Comparison of ENCODE assay signal across 11 cellular contexts in genomic region chr12:83015390-83016225, GRCh38.
DNase-seq lines count a peak whose midpoint lies in the region; ATAC-seq and TF ChIP-seq lines count a peak whose summit lies in the region.
"Had no signal": no experiment of that assay in that cellular context is flagged by ENCODE, and none has a peak within 500 bp of the region (broad histone marks: within the 10 kb centered on the region; RNA-seq: fewer than 3 reads in every experiment).

No MANE protein-coding gene starts in this region.

- no peaks in the 10 kb centered on the region for H3K9me3 ChIP-seq in RWPE2 (ENCODE audit: severe bottlenecking)

- ATAC-seq in RWPE2 (ENCODE audit: low read depth) (peak; percentile 25; the same call in 1 of the 3 replicates), GM19455 (IDR thresholded peaks at IDR 0.05; ENCODE audit: unreplicated experiment) (no peak), HG02759 (IDR thresholded peaks at IDR 0.05; ENCODE audit: unreplicated experiment) (no peak), HG02870 (IDR thresholded peaks at IDR 0.05; ENCODE audit: unreplicated experiment) (no peak)
- ATAC-seq: Panc1 had no signal

- no peaks in the 10 kb centered on the region for H3K36me3 ChIP-seq in RWPE2 (ENCODE audit: low read depth)
- H3K36me3 ChIP-seq in rectal smooth muscle tissue (ENCODE audit: control insufficient read depth, insufficient read depth, low read length) = peaks cover under 1% of the 10 kb centered on the region
- H3K36me3 ChIP-seq: cardiac muscle cell had no signal

- in situ Hi-C loops in G401 (cut with HindIII; ENCODE audit: low sequenced_read_pairs) = no loop called here

- H3K27me3 ChIP-seq in RWPE2 (ENCODE audit: insufficient read depth, poor library complexity, severe bottlenecking) = no peaks in the 10 kb centered on the region
- no peaks in the 10 kb centered on the region for H3K27me3 ChIP-seq in rectal smooth muscle tissue (ENCODE audit: control insufficient read depth, insufficient read depth, low read length)
- H3K27me3 ChIP-seq: cardiac muscle cell had no signal

- H3K4me1 ChIP-seq in RWPE2 (ENCODE audit: insufficient read depth, poor library complexity, severe bottlenecking) (peaks cover 9% of the 10 kb centered on the region), rectal smooth muscle tissue (ENCODE audit: control insufficient read depth, insufficient read depth, low read length) (peaks cover 24% of the 10 kb centered on the region)

- no peak overlapping the region for H3K9ac ChIP-seq in rectal smooth muscle tissue (ENCODE audit: low read length)

- DNase-seq in G401 (ENCODE audit: low spot score) = peak; percentile 25
- DNase-seq in RWPE2 (ENCODE audit: low spot score) = no peak
- no peak for DNase-seq in fibroblast of the aortic adventitia (ENCODE audit: low read depth)
- no peak for DNase-seq in NCI-H1092 (lab: John Stamatoyannopoulos, UW)
- DNase-seq: DMS79 had no signal

- no peak for TF ChIP-seq CTCF in RWPE2 (IDR thresholded peaks at IDR 0.05; ENCODE audit: poor library complexity, severe bottlenecking)
- TF ChIP-seq CTCF in fibroblast of the aortic adventitia (IDR thresholded peaks at IDR 0.05; ENCODE audit: insufficient read depth, low read length) = no peak

- H3K27ac ChIP-seq in RWPE2 (ENCODE audit: poor library complexity, severe bottlenecking) (no peak overlapping the region), rectal smooth muscle tissue (ENCODE audit: low read depth, low read length) (peak overlapping the region; percentile 85)
- H3K27ac ChIP-seq: cardiac muscle cell had no signal

- H3K4me3 ChIP-seq in RWPE2 (ENCODE audit: severe bottlenecking) = no peak overlapping the region
- H3K4me3 ChIP-seq in fibroblast of the aortic adventitia (ENCODE audit: low read depth, low read length) = peak overlapping the region; percentile 31
- no peak overlapping the region for H3K4me3 ChIP-seq in rectal smooth muscle tissue (ENCODE audit: low read length)
- H3K4me3 ChIP-seq: cardiac muscle cell had no signal
